Comparison of ENCODE assay signal across 9 cellular contexts in genomic region chr10:103637855-103638561, GRCh38.
DNase-seq lines count a peak whose midpoint lies in the region; ATAC-seq and TF ChIP-seq lines count a peak whose summit lies in the region.
"Had no signal": no experiment of that assay in that cellular context is flagged by ENCODE, and none has a peak within 500 bp of the region (broad histone marks: within the 10 kb centered on the region; RNA-seq: fewer than 3 reads in every experiment).

No MANE protein-coding gene starts in this region.

- no peak for TF ChIP-seq CTCF in RWPE1 (conservative IDR thresholded peaks at IDR 0.05; ENCODE audit: low read depth)
- TF ChIP-seq CTCF in mucosa of descending colon (IDR thresholded peaks at IDR 0.05) = no peak
- peak in 1 of 5 experiments; percentile 12 for TF ChIP-seq CTCF in tibial nerve (IDR thresholded peaks at IDR 0.05)

- H3K27ac ChIP-seq in RWPE1 (peak overlapping the region; percentile 48), tibial nerve (peak overlapping the region; percentile 71 to 90 (median 86))

- ATAC-seq in mucosa of descending colon = peak; percentile 33

- H3K9me3 ChIP-seq in mucosa of descending colon = no peaks in the 10 kb centered on the region
- H3K9me3 ChIP-seq in tibial nerve = no peaks in the 10 kb centered on the region

- intact Hi-C loops in mucosa of descending colon (cut with DNase I, micrococcal nuclease) = no loop called here

- H3K4me3 ChIP-seq in mucosa of descending colon (no peak overlapping the region), tibial nerve (peak overlapping the region in 2 of 4 donors; percentile 15 to 23)

- CTCF ChIA-PET in RWPE1 (lab: Yijun Ruan, JAX) = interaction anchor here (0.6 to 0.7 kb wide), 2 partner anchors 24 to 47 kb away, joined by 3 to 4 read pairs; no protein-coding TSS in a partner anchor

- peak in 1 of 2 donors; percentile 27 for TF ChIP-seq POLR2A in tibial nerve (IDR thresholded peaks at IDR 0.05)

- DNase-seq in RWPE1 (ENCODE audit: low spot score) = no peak
- DNase-seq in fibroblast of peridontal ligament (ENCODE audit: extremely low read depth) = peak; percentile 29
- peak in 1 of 3 donors; percentile 48 for DNase-seq in mucosa of descending colon
- DNase-seq in tibial nerve (ENCODE audit: low spot score in 2 of 2) = peak; percentile 76 to 83
- DNase-seq in GDM1 (lab: John Stamatoyannopoulos, UW) = no peak
- no peak for DNase-seq in DMS 273 (lab: John Stamatoyannopoulos, UW; ENCODE audit: unreplicated experiment)
- DNase-seq in activated effector memory CD4-positive, alpha-beta T cell treated with Interleukin-2 at 50 U/mL for 16 hours = no peak
- DNase-seq in activated CD4-positive, alpha-beta T cell treated with anti-CD3 and anti-CD28 coated beads, Interleukin-2, amount 50 U/mL, for 4 hours = no peak
- DNase-seq: stimulated activated CD4-positive, alpha-beta T cell treated with anti-CD3 and anti-CD28 coated beads, Interleukin-4, amount 100 ng/mL, for 24 hours had no signal

- POLR2A ChIA-PET in RWPE1 (lab: Yijun Ruan, JAX; ENCODE audit: low non-redundant PET) = no interaction called here

- H3K36me3 ChIP-seq in mucosa of descending colon (ENCODE audit: low read depth) = no peaks in the 10 kb centered on the region
- peaks cover 0 to 7% (median 0%) of the 10 kb centered on the region in 3 donors for H3K36me3 ChIP-seq in tibial nerve

- H3K4me1 ChIP-seq in mucosa of descending colon (ENCODE audit: low read depth) (peaks cover 2% of the 10 kb centered on the region), tibial nerve (peaks cover 5 to 97% (median 50%) of the 10 kb centered on the region in 4 donors)

- no peaks in the 10 kb centered on the region for H3K27me3 ChIP-seq in tibial nerve

- 23 to 24% methylated on average over 14 of the region's 19 CpGs for WGBS in tibial nerve, 2 donors

- TF ChIP-seq EP300 in tibial nerve (IDR thresholded peaks at IDR 0.05) = peak in 1 of 2 donors; percentile 77

Comparison
In these comparisons a context has a peak if more than half of its experiments do, and no peak if none do; other contexts are left out.
1. DNase-seq: peak in fibroblast of peridontal ligament (single experiment) and tibial nerve (2 of 2); none in RWPE1 (single experiment), GDM1 (single experiment), DMS 273 (single experiment), activated effector memory CD4-positive, alpha-beta T cell treated with Interleukin-2 at 50 U/mL for 16 hours (single experiment) and activated CD4-positive, alpha-beta T cell treated with anti-CD3 and anti-CD28 coated beads, Interleukin-2, amount 50 U/mL, for 4 hours (0 of 2).